ENCODE assay signal across 8 cellular contexts in genomic region chr11:74170694-74171629, GRCh38. TPM values are rescaled to one million over a fixed set of nuclear protein-coding genes. Genes with fewer than 3 reads are reported as not detected.
DNase-seq lines count a peak whose midpoint lies in the region; ATAC-seq, FAIRE-seq and TF ChIP-seq lines count a peak whose summit lies in the region.

C2CD3 (minus strand) TSS chr11:74171002; CDS start chr11:74170792, 210 bp downstream.
PPME1 (plus strand) TSS chr11:74171289; CDS start chr11:74171422, 133 bp downstream.

- DNase-seq in AG08396 (ENCODE audit: low spot score) (peak; percentile 95), NCI-H2227 (lab: John Stamatoyannopoulos, UW; ENCODE audit: unreplicated experiment) (peak; percentile 99), WERI-Rb-1 (peak; percentile 99), bronchial epithelial cell (ENCODE audit: low read depth) (peak; percentile 99), iPS-NIHi11 (ENCODE audit: low spot score) (peak; percentile 94), small intestine (peak; percentile 100)

- H3K4me3 ChIP-seq in WERI-Rb-1 (ENCODE audit: low read depth, low read length) = peak within 1 kb of the TSS; percentile 80
- H3K4me3 ChIP-seq in bronchial epithelial cell (ENCODE audit: low read depth, low read length) = peak within 1 kb of the TSS; percentile 62
- H3K4me3 ChIP-seq in small intestine (ENCODE audit: low read depth in 1 of 2, low read length in 2 of 2) = peak within 1 kb of the TSS; percentile 67 to 94

- H3K36me3 ChIP-seq in WERI-Rb-1 (peaks cover 47% of the 10 kb centered on the region), bronchial epithelial cell (ENCODE audit: control insufficient read depth, insufficient read depth, low read length) (peaks cover 3% of the 10 kb centered on the region), small intestine (ENCODE audit: control insufficient read depth in 2 of 2, insufficient read depth in 2 of 2, low read length in 2 of 2) (peaks cover 0 to 3% of the 10 kb centered on the region in 2 donors)

- ATAC-seq in GM18909 (IDR thresholded peaks at IDR 0.05; ENCODE audit: poor library complexity, unreplicated experiment) (peak; percentile 96), HG03159 (IDR thresholded peaks at IDR 0.05; ENCODE audit: unreplicated experiment) (peak; percentile 96)

- TF ChIP-seq CTCF in WERI-Rb-1 (IDR thresholded peaks at IDR 0.05; ENCODE audit: low read depth, low read length) (peak; percentile 19; the same call in 1 of the 2 replicates), bronchial epithelial cell (IDR thresholded peaks at IDR 0.05; ENCODE audit: insufficient read depth, low read length, severe bottlenecking) (peak; percentile 51)

- H3K9me3 ChIP-seq in WERI-Rb-1 (ENCODE audit: severe bottlenecking) (no peaks in the 10 kb centered on the region), small intestine (ENCODE audit: control insufficient read depth, low read depth) (no peaks in the 10 kb centered on the region)

- H3K27me3 ChIP-seq in WERI-Rb-1 (ENCODE audit: insufficient read depth, low read depth, severe bottlenecking) (no peaks in the 10 kb centered on the region), bronchial epithelial cell (ENCODE audit: control insufficient read depth, insufficient read depth, low read length) (no peaks in the 10 kb centered on the region), small intestine (ENCODE audit: control insufficient read depth in 2 of 2, insufficient read depth in 2 of 2, low read length in 2 of 2) (no peaks in the 10 kb centered on the region)

- H3K27ac ChIP-seq in WERI-Rb-1 (peak within 1 kb of the TSS; percentile 79), small intestine (ENCODE audit: low read depth in 1 of 2, low read length in 1 of 2) (peak within 1 kb of the TSS; percentile 84 to 96)

- peaks cover 7 to 20% of the 10 kb centered on the region in 2 donors for H3K4me1 ChIP-seq in small intestine (ENCODE audit: control insufficient read depth in 2 of 2, insufficient read depth in 1 of 2, low read depth in 1 of 2, low read length in 1 of 2)

- FAIRE-seq in bronchial epithelial cell (lab: Jason Lieb, UNC) (peak; percentile 96), small intestine (lab: Jason Lieb, UNC) (peak; percentile 84)

- WGBS in small intestine, 3 donors = 1% methylated on average over 68 of the region's 68 CpGs

RNA-seq across cellular contexts. Expression of gene C2CD3, which starts in this region (rescaled TPM):
- total RNA-seq in bronchial epithelial cell = 3.7 and 5.8 TPM in 2 replicates
- 10 to 100 TPM in 1 of 3 donors, 1 to 10 TPM in 2; 3.8 to 10.8 (median 3.8) TPM for polyA plus RNA-seq in small intestine

RNA-seq across cellular contexts. Expression of gene PPME1, which starts in this region (rescaled TPM):
- total RNA-seq in bronchial epithelial cell = 12.6 and 19.2 TPM in 2 replicates
- polyA plus RNA-seq in small intestine = 10 to 100 TPM; 14.3 to 23.1 (median 17.0) TPM

Comparison
In these comparisons a context has a peak if more than half of its experiments do, and no peak if none do; other contexts are left out.
1. Peak in every context shown above with its lines: DNase-seq, ATAC-seq, H3K4me3 ChIP-seq and H3K27ac ChIP-seq.